In genomic region chr3:56864090-56864489, GRCh38 we compare ENCODE assay signal across 16 cellular contexts.
A peak's percentile ranks its signal among the peaks of the same experiment; 100 is the strongest.
DNase-seq lines count a peak whose midpoint lies in the region; ATAC-seq and TF ChIP-seq lines count a peak whose summit lies in the region.
"Had no signal": no experiment of that assay in that cellular context is flagged by ENCODE, and none has a peak within 500 bp of the region (broad histone marks: within the 10 kb centered on the region; RNA-seq: fewer than 3 reads in every experiment).

No MANE protein-coding gene starts in this region.

- H3K9me3 Mint-ChIP-seq in CD4-positive, alpha-beta memory T cell, result peaks cover 0 to 3% (median 0%) of the 10 kb centered on the region in 8 donors

- ATAC-seq in Right ventricle myocardium inferior (no peak), GM19397 (IDR thresholded peaks at IDR 0.05; ENCODE audit: unreplicated experiment) (no peak)
- ATAC-seq: HCT116; K562; lower lobe of right lung; naive thymus-derived CD8-positive, alpha-beta T cell had no signal

- peak overlapping the region in 1 of 8 donors; percentile 7 for H3K4me3 Mint-ChIP-seq in CD4-positive, alpha-beta memory T cell
- H3K4me3 Mint-ChIP-seq: activated CD4-positive, alpha-beta T cell treated with anti-CD3 and anti-CD28 coated beads, Interleukin-2, amount 10 ng/mL, durations not matched to agents 7 days and 5 days; naive thymus-derived CD8-positive, alpha-beta T cell had no signal

- CTCF ChIA-PET in CD4-positive, alpha-beta memory T cell (lab: Charles Lee; ENCODE audit: partially characterized antibody), result interaction anchor here (0.8 to 1.4 kb wide), 6 partner anchors 11 to 123 kb away, joined by 3 to 4 read pairs (median 3); partner anchors contain the start of gene ARHGEF3

- no peak overlapping the region for H3K4me3 ChIP-seq in CD4-positive, alpha-beta memory T cell (ENCODE audit: low read length in 2 of 2)
- no peak overlapping the region for H3K4me3 ChIP-seq in GM12865 (ENCODE audit: low read depth, low read length)
- H3K4me3 ChIP-seq: BLaER1, K562, lower lobe of right lung, stomach had no signal

- peak overlapping the region in 6 of 7 donors; percentile 0 to 74 (median 58) for H3K27ac Mint-ChIP-seq in CD4-positive, alpha-beta memory T cell
- H3K27ac Mint-ChIP-seq: activated CD4-positive, alpha-beta T cell treated with anti-CD3 and anti-CD28 coated beads, Interleukin-2, amount 10 ng/mL, durations not matched to agents 7 days and 5 days had no signal

- H3K9me3 ChIP-seq in CD4-positive, alpha-beta memory T cell (ENCODE audit: control insufficient read depth in 1 of 2, low read length in 2 of 2), result no peaks in the 10 kb centered on the region
- H3K9me3 ChIP-seq: BLaER1, lower lobe of right lung, stomach had no signal

- H3K36me3 Mint-ChIP-seq in CD4-positive, alpha-beta memory T cell, result peaks cover 8 to 9% of the 10 kb centered on the region in 2 donors

- no peaks in the 10 kb centered on the region for H3K36me3 ChIP-seq in CD4-positive, alpha-beta memory T cell (ENCODE audit: insufficient read depth, low read length)
- H3K36me3 ChIP-seq: BLaER1, lower lobe of right lung, stomach had no signal

- TF ChIP-seq CTCF in GM12865 (IDR thresholded peaks at IDR 0.05; ENCODE audit: insufficient read depth, low read depth, low read length, missing control alignments), result no peak

- H3K27me3 ChIP-seq in CD4-positive, alpha-beta memory T cell (ENCODE audit: insufficient read depth, low read length), result no peaks in the 10 kb centered on the region
- H3K27me3 ChIP-seq: BLaER1, stomach had no signal

- no peak overlapping the region for H3K27ac ChIP-seq in CD4-positive, alpha-beta memory T cell (ENCODE audit: low read depth, low read length)
- H3K27ac ChIP-seq: BLaER1, lower lobe of right lung, stomach had no signal

- peaks cover 54 to 87% (median 70%) of the 10 kb centered on the region in 4 donors for H3K4me1 Mint-ChIP-seq in CD4-positive, alpha-beta memory T cell

- H3K27me3 Mint-ChIP-seq in CD4-positive, alpha-beta memory T cell, result no peaks in the 10 kb centered on the region
- H3K27me3 Mint-ChIP-seq: activated CD4-positive, alpha-beta T cell treated with anti-CD3 and anti-CD28 coated beads, Interleukin-2, amount 10 ng/mL, durations not matched to agents 7 days and 5 days; naive thymus-derived CD8-positive, alpha-beta T cell had no signal

- peaks cover 50% of the 10 kb centered on the region for H3K4me1 ChIP-seq in CD4-positive, alpha-beta memory T cell (ENCODE audit: insufficient read depth, low read length)
- H3K4me1 ChIP-seq: BLaER1, lower lobe of right lung had no signal

- POLR2A ChIA-PET in CD4-positive, alpha-beta memory T cell (lab: Charles Lee; ENCODE audit: partially characterized antibody), result interaction anchor here (0.8 to 4.4 kb wide), 4 partner anchors 23 to 80 kb away, joined by 3 to 19 read pairs (median 6); partner anchors contain the start of gene ARHGEF3

- intact Hi-C loops in CD4-positive, alpha-beta memory T cell (cut with micrococcal nuclease), result no loop called here
- intact Hi-C loops in Right ventricle myocardium inferior (cut with DNase I), result no loop called here

- DNase-seq in CD4-positive, alpha-beta memory T cell, result no peak
- DNase-seq in GM12865 (ENCODE audit: low read depth), result peak; percentile 60
- DNase-seq in activated T-cell treated with anti-CD3 and anti-CD28 coated beads, Interleukin-2, amount 50 U/mL, for 48 hours, result peak; percentile 70 to 71
- DNase-seq in stimulated activated CD4-positive, alpha-beta T cell treated with anti-CD3 and anti-CD28 coated beads, Interleukin-15, amount 100 ng/mL, for 24 hours, result peak; percentile 68
- no peak for DNase-seq in Right ventricle myocardium inferior (ENCODE audit: missing footprints)
- no peak for DNase-seq in HK-2 (ENCODE audit: unreplicated experiment)
- DNase-seq: activated CD4-positive, alpha-beta T cell treated with anti-CD3 and anti-CD28 coated beads, Interleukin-2, amount 10 ng/mL, durations not matched to agents 7 days and 5 days; amniotic stem cell; lower lobe of right lung; naive thymus-derived CD8-positive, alpha-beta T cell; NCI-H1105; stomach had no signal

Comparison
In these comparisons a context has a peak if more than half of its experiments do, and no peak if none do; other contexts are left out.
1. DNase-seq: peak in GM12865 (single experiment), activated T-cell treated with anti-CD3 and anti-CD28 coated beads, Interleukin-2, amount 50 U/mL, for 48 hours (2 of 2) and stimulated activated CD4-positive, alpha-beta T cell treated with anti-CD3 and anti-CD28 coated beads, Interleukin-15, amount 100 ng/mL, for 24 hours (single experiment); none in CD4-positive, alpha-beta memory T cell (0 of 5), Right ventricle myocardium inferior (single experiment) and HK-2 (single experiment).